ENCODE assay signal across 1 cellular context in the genomic region with DNA sequence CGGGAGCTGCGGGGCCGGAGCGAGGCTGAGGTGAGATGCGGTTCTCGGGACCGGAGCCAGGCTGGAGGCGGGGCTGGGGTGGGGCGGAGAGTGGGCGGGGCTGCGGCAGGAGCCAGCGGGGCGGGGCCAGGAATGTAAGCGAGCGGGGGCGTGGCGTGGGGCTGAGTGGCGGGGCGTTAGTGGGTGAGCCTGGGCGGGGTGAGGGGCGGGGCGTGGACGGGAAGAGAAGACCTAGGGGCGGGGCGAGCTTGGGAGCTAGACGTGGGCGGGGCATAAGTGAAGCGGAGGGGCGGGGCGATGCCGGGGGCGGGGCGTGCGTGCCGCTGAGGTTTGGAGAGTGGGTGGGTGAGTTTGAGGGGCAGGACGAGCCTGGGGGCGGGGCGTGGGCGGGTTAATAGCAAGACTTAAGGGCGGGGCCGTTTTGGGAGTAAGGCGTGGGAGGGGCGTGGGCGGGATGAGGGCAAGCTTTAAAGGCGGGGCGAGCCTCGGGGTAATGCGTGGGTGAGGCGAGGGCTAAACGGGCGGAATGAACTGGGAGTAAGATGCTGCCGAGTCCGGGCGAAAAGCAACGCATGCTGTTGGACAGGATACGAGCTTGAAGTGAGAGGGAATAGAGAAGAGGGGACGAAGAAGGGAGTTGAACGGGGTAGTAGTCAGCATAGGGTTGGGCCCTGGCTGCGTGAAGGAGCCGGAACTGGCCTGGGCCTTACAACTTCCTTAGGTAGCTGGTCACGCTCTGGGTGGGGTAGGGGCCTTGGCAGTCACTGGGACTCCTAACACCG.
TF ChIP-seq lines count a peak whose summit lies in the region.

No MANE protein-coding gene starts in this region.

TF ChIP-seq in HEK293, 187 proteins besides CTCF, POLR2A, EP300 and RAD21 (continued from another document and continues in another):
- TF ChIP-seq, protein P1, sequence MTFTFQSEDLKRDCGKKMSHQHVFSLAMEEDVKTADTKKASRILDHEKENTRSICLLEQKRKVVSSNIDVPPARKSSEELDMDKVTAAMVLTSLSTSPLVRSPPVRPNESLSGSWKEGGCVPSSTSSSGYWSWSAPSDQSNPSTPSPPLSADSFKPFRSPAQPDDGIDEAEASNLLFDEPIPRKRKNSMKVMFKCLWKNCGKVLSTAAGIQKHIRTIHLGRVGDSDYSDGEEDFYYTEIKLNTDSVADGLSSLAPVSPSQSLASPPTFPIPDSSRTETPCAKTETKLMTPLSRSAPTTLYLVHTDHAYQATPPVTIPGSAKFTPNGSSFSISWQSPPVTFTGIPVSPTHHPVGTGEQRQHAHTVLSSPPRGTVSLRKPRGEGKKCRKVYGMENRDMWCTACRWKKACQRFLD (tag by site-specific recombination; IDR thresholded peaks at IDR 0.05) = no peak
- TF ChIP-seq, protein P2, sequence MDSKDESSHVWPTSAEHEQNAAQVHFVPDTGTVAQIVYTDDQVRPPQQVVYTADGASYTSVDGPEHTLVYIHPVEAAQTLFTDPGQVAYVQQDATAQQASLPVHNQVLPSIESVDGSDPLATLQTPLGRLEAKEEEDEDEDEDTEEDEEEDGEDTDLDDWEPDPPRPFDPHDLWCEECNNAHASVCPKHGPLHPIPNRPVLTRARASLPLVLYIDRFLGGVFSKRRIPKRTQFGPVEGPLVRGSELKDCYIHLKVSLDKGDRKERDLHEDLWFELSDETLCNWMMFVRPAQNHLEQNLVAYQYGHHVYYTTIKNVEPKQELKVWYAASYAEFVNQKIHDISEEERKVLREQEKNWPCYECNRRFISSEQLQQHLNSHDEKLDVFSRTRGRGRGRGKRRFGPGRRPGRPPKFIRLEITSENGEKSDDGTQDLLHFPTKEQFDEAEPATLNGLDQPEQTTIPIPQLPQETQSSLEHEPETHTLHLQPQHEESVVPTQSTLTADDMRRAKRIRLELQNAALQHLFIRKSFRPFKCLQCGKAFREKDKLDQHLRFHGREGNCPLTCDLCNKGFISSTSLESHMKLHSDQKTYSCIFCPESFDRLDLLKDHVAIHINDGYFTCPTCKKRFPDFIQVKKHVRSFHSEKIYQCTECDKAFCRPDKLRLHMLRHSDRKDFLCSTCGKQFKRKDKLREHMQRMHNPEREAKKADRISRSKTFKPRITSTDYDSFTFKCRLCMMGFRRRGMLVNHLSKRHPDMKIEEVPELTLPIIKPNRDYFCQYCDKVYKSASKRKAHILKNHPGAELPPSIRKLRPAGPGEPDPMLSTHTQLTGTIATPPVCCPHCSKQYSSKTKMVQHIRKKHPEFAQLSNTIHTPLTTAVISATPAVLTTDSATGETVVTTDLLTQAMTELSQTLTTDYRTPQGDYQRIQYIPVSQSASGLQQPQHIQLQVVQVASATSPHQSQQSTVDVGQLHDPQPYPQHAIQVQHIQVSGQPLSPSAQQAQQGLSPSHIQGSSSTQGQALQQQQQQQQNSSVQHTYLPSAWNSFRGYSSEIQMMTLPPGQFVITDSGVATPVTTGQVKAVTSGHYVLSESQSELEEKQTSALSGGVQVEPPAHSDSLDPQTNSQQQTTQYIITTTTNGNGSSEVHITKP (tag by site-specific recombination; IDR thresholded peaks at IDR 0.05) = no peak
- TF ChIP-seq GLI4 (tag by site-specific recombination; IDR thresholded peaks at IDR 0.05) = no peak
- TF ChIP-seq ZXDB (tag by site-specific recombination; IDR thresholded peaks at IDR 0.05) = peak; percentile 43; the same call in 1 of the 2 replicates
- TF ChIP-seq ZNF843 (tag by site-specific recombination; IDR thresholded peaks at IDR 0.05) = peak; percentile 67
- TF ChIP-seq, protein P3, sequence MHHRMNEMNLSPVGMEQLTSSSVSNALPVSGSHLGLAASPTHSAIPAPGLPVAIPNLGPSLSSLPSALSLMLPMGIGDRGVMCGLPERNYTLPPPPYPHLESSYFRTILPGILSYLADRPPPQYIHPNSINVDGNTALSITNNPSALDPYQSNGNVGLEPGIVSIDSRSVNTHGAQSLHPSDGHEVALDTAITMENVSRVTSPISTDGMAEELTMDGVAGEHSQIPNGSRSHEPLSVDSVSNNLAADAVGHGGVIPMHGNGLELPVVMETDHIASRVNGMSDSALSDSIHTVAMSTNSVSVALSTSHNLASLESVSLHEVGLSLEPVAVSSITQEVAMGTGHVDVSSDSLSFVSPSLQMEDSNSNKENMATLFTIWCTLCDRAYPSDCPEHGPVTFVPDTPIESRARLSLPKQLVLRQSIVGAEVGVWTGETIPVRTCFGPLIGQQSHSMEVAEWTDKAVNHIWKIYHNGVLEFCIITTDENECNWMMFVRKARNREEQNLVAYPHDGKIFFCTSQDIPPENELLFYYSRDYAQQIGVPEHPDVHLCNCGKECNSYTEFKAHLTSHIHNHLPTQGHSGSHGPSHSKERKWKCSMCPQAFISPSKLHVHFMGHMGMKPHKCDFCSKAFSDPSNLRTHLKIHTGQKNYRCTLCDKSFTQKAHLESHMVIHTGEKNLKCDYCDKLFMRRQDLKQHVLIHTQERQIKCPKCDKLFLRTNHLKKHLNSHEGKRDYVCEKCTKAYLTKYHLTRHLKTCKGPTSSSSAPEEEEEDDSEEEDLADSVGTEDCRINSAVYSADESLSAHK (tag by site-specific recombination; IDR thresholded peaks at IDR 0.05) = no peak
- TF ChIP-seq ZNF529 (tag by site-specific recombination; IDR thresholded peaks at IDR 0.05; ENCODE audit: insufficient replicate concordance) = no peak
- no peak for TF ChIP-seq ZNF132 (tag by site-specific recombination; IDR thresholded peaks at IDR 0.05; ENCODE audit: borderline replicate concordance)
- no peak for TF ChIP-seq ZNF521 (tag by site-specific recombination; IDR thresholded peaks at IDR 0.05)
- no peak for TF ChIP-seq ZNF585B (tag by site-specific recombination; IDR thresholded peaks at IDR 0.05)
- TF ChIP-seq ZNF76 (tag by site-specific recombination; IDR thresholded peaks at IDR 0.05; ENCODE audit: borderline replicate concordance, low read depth) = peak; percentile 12; the same call in 1 of the 2 replicates
- TF ChIP-seq, protein P4, sequence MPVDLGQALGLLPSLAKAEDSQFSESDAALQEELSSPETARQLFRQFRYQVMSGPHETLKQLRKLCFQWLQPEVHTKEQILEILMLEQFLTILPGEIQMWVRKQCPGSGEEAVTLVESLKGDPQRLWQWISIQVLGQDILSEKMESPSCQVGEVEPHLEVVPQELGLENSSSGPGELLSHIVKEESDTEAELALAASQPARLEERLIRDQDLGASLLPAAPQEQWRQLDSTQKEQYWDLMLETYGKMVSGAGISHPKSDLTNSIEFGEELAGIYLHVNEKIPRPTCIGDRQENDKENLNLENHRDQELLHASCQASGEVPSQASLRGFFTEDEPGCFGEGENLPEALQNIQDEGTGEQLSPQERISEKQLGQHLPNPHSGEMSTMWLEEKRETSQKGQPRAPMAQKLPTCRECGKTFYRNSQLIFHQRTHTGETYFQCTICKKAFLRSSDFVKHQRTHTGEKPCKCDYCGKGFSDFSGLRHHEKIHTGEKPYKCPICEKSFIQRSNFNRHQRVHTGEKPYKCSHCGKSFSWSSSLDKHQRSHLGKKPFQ (tag by site-specific recombination; IDR thresholded peaks at IDR 0.05) = no peak
- peak; percentile 67; the same call in 1 of the 2 replicates for TF ChIP-seq GLIS1 (tag by site-specific recombination; IDR thresholded peaks at IDR 0.05)
- TF ChIP-seq KLF10 (tag by site-specific recombination; IDR thresholded peaks at IDR 0.05) = peak; percentile 88
- TF ChIP-seq ZNF776 (tag by site-specific recombination; IDR thresholded peaks at IDR 0.05; ENCODE audit: borderline replicate concordance) = no peak
- no peak for TF ChIP-seq ZNF140 (tag by site-specific recombination; IDR thresholded peaks at IDR 0.05)
- TF ChIP-seq, protein P5, sequence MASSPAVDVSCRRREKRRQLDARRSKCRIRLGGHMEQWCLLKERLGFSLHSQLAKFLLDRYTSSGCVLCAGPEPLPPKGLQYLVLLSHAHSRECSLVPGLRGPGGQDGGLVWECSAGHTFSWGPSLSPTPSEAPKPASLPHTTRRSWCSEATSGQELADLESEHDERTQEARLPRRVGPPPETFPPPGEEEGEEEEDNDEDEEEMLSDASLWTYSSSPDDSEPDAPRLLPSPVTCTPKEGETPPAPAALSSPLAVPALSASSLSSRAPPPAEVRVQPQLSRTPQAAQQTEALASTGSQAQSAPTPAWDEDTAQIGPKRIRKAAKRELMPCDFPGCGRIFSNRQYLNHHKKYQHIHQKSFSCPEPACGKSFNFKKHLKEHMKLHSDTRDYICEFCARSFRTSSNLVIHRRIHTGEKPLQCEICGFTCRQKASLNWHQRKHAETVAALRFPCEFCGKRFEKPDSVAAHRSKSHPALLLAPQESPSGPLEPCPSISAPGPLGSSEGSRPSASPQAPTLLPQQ (tag by site-specific recombination; IDR thresholded peaks at IDR 0.05) = peak; percentile 60; the same call in 1 of the 2 replicates
- no peak for TF ChIP-seq ZNF184 (tag by site-specific recombination; IDR thresholded peaks at IDR 0.05)
- TF ChIP-seq ZNF404 (tag by site-specific recombination; IDR thresholded peaks at IDR 0.05) = no peak
- no peak for TF ChIP-seq ZNF473 (tag by site-specific recombination; IDR thresholded peaks at IDR 0.05)
- TF ChIP-seq ZIC2 (tag by site-specific recombination; IDR thresholded peaks at IDR 0.05) = no peak
- TF ChIP-seq, protein P6, sequence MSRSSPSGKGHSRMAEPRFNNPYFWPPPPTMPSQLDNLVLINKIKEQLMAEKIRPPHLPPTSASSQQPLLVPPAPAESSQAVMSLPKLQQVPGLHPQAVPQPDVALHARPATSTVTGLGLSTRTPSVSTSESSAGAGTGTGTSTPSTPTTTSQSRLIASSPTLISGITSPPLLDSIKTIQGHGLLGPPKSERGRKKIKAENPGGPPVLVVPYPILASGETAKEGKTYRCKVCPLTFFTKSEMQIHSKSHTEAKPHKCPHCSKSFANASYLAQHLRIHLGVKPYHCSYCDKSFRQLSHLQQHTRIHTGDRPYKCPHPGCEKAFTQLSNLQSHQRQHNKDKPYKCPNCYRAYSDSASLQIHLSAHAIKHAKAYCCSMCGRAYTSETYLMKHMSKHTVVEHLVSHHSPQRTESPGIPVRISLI (tag by site-specific recombination; IDR thresholded peaks at IDR 0.05) = no peak
- no peak for TF ChIP-seq MZF1 (tag by site-specific recombination; IDR thresholded peaks at IDR 0.05; ENCODE audit: borderline replicate concordance)
- TF ChIP-seq, protein P7, sequence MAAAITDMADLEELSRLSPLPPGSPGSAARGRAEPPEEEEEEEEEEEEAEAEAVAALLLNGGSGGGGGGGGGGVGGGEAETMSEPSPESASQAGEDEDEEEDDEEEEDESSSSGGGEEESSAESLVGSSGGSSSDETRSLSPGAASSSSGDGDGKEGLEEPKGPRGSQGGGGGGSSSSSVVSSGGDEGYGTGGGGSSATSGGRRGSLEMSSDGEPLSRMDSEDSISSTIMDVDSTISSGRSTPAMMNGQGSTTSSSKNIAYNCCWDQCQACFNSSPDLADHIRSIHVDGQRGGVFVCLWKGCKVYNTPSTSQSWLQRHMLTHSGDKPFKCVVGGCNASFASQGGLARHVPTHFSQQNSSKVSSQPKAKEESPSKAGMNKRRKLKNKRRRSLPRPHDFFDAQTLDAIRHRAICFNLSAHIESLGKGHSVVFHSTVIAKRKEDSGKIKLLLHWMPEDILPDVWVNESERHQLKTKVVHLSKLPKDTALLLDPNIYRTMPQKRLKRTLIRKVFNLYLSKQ (tag by site-specific recombination; IDR thresholded peaks at IDR 0.05; ENCODE audit: borderline replicate concordance) = no peak
- TF ChIP-seq ZFP41 (tag by site-specific recombination; IDR thresholded peaks at IDR 0.05; ENCODE audit: borderline replicate concordance) = no peak
- TF ChIP-seq ZNF266 (tag by site-specific recombination; IDR thresholded peaks at IDR 0.05; ENCODE audit: low read depth) = no peak
- TF ChIP-seq ZNF16 (tag by site-specific recombination; IDR thresholded peaks at IDR 0.05; ENCODE audit: low read depth) = no peak
- TF ChIP-seq ZBTB17 (tag by site-specific recombination; IDR thresholded peaks at IDR 0.05) = peak; percentile 78
- TF ChIP-seq ZNF248 (tag by site-specific recombination; IDR thresholded peaks at IDR 0.05) = no peak
- TF ChIP-seq ZNF610 (tag by site-specific recombination; IDR thresholded peaks at IDR 0.05; ENCODE audit: borderline replicate concordance) = no peak
- TF ChIP-seq ZNF354C (tag by site-specific recombination; IDR thresholded peaks at IDR 0.05; ENCODE audit: borderline replicate concordance, low read depth) = no peak
- no peak for TF ChIP-seq ZNF660 (tag by site-specific recombination; IDR thresholded peaks at IDR 0.05)
- peak; percentile 97 for TF ChIP-seq KLF1 (tag by site-specific recombination; IDR thresholded peaks at IDR 0.05)
- TF ChIP-seq GLIS2 (tag by site-specific recombination; IDR thresholded peaks at IDR 0.05) = no peak
- no peak for TF ChIP-seq ZNF707 (tag by site-specific recombination; IDR thresholded peaks at IDR 0.05)
- no peak for TF ChIP-seq ZNF433 (tag by site-specific recombination; IDR thresholded peaks at IDR 0.05; ENCODE audit: low read depth)
- TF ChIP-seq KLF8 (tag by site-specific recombination; IDR thresholded peaks at IDR 0.05) = peak; percentile 96
- TF ChIP-seq HOXD13 (CRISPR knock-in tag; IDR thresholded peaks at IDR 0.05; ENCODE audit: borderline replicate concordance) = no peak
- TF ChIP-seq, protein P8, sequence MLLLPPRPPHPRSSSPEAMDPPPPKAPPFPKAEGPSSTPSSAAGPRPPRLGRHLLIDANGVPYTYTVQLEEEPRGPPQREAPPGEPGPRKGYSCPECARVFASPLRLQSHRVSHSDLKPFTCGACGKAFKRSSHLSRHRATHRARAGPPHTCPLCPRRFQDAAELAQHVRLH (tag by site-specific recombination; IDR thresholded peaks at IDR 0.05) = no peak
- TF ChIP-seq ZSCAN30 (tag by site-specific recombination; IDR thresholded peaks at IDR 0.05) = no peak
- no peak for TF ChIP-seq ZNF830 (tag by site-specific recombination; IDR thresholded peaks at IDR 0.05; ENCODE audit: low read depth)
- TF ChIP-seq ZNF202 (tag by site-specific recombination; IDR thresholded peaks at IDR 0.05; ENCODE audit: borderline replicate concordance) = no peak
- TF ChIP-seq, protein P9, sequence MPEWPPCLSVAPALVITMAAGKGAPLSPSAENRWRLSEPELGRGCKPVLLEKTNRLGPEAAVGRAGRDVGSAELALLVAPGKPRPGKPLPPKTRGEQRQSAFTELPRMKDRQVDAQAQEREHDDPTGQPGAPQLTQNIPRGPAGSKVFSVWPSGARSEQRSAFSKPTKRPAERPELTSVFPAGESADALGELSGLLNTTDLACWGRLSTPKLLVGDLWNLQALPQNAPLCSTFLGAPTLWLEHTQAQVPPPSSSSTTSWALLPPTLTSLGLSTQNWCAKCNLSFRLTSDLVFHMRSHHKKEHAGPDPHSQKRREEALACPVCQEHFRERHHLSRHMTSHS (tag by site-specific recombination; IDR thresholded peaks at IDR 0.05) = no peak
- TF ChIP-seq ZNF600 (tag by site-specific recombination; IDR thresholded peaks at IDR 0.05) = peak; percentile 99
- no peak for TF ChIP-seq ZNF138 (tag by site-specific recombination; IDR thresholded peaks at IDR 0.05; ENCODE audit: borderline replicate concordance)
- no peak for TF ChIP-seq ZNF791 (tag by site-specific recombination; IDR thresholded peaks at IDR 0.05)
- TF ChIP-seq ZNF561 (tag by site-specific recombination; IDR thresholded peaks at IDR 0.05; ENCODE audit: borderline replicate concordance) = 0 out of 2 replicates have a peak, but pooled peaks have one; percentile 9
- TF ChIP-seq ZBTB20 (tag by site-specific recombination; IDR thresholded peaks at IDR 0.05) = peak; percentile 67
- TF ChIP-seq REPIN1 (tag by site-specific recombination; IDR thresholded peaks at IDR 0.05; ENCODE audit: low read depth) = no peak
- no peak for TF ChIP-seq SETDB1 (IDR thresholded peaks at IDR 0.05; ENCODE audit: insufficient read length, low read length)
- no peak for TF ChIP-seq ZFP37 (tag by site-specific recombination; IDR thresholded peaks at IDR 0.05)
